1 cellular context compared by ENCODE assay signal in genomic region chr12:4272976-4273650, GRCh38.
TF ChIP-seq lines count a peak whose summit lies in the region.

No MANE protein-coding gene starts in this region.

TF ChIP-seq in HEK293, 187 proteins besides CTCF, POLR2A, EP300 and RAD21 (continued from another document):
- TF ChIP-seq, protein P1, sequence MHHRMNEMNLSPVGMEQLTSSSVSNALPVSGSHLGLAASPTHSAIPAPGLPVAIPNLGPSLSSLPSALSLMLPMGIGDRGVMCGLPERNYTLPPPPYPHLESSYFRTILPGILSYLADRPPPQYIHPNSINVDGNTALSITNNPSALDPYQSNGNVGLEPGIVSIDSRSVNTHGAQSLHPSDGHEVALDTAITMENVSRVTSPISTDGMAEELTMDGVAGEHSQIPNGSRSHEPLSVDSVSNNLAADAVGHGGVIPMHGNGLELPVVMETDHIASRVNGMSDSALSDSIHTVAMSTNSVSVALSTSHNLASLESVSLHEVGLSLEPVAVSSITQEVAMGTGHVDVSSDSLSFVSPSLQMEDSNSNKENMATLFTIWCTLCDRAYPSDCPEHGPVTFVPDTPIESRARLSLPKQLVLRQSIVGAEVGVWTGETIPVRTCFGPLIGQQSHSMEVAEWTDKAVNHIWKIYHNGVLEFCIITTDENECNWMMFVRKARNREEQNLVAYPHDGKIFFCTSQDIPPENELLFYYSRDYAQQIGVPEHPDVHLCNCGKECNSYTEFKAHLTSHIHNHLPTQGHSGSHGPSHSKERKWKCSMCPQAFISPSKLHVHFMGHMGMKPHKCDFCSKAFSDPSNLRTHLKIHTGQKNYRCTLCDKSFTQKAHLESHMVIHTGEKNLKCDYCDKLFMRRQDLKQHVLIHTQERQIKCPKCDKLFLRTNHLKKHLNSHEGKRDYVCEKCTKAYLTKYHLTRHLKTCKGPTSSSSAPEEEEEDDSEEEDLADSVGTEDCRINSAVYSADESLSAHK (tag by site-specific recombination; IDR thresholded peaks at IDR 0.05): peak; percentile 67
